ENCODE assay signal across 26 cellular contexts in genomic region chr17:75400326-75400939, GRCh38. TPM values are rescaled to one million over a fixed set of nuclear protein-coding genes. Genes with fewer than 3 reads are reported as not detected.
DNase-seq lines count a peak whose midpoint lies in the region; ATAC-seq and TF ChIP-seq lines count a peak whose summit lies in the region.
"Had no signal": no experiment of that assay in that cellular context is flagged by ENCODE, and none has a peak within 500 bp of the region (broad histone marks: within the 10 kb centered on the region; RNA-seq: fewer than 3 reads in every experiment).

No MANE protein-coding gene starts in this region.

- peak overlapping the region; percentile 60 for H3K27ac Mint-ChIP-seq in activated CD4-positive, alpha-beta T cell treated with anti-CD3 and anti-CD28 coated beads for 36 hours
- H3K27ac Mint-ChIP-seq in CD4-positive, CD25-positive, alpha-beta regulatory T cell, result peak overlapping the region in 1 of 3 donors; percentile 32
- peak overlapping the region; percentile 18 for H3K27ac Mint-ChIP-seq in activated T-helper 1 cell treated with anti-CD3 and anti-CD28 coated beads, Interleukin-12 subunit alpha, Interleukin-12 subunit beta, Interleukin-2, Interleukin-4 antibody, amounts not matched to agents 30 ng/mL and 10 ng/mL and 1 ng/mL, durations not matched to agents 14 hours and 24 hours and 36 hours
- H3K27ac Mint-ChIP-seq in naive B cell, result peak overlapping the region in 5 of 6 donors; percentile 38 to 76 (median 56)
- H3K27ac Mint-ChIP-seq: activated CD4-positive, alpha-beta memory T cell treated with anti-CD3 and anti-CD28 coated beads for 36 hours; activated T-helper 2 cell treated with anti-CD3 and anti-CD28 coated beads, Interferon-gamma antibody, Interleukin-2, Interleukin-4, amounts not matched to agents 10 μg/mL and 5 μg/mL and 100 μg/mL, durations not matched to agents 14 hours and 24 hours and 36 hours; stimulated activated naive CD8-positive, alpha-beta T cell treated with anti-CD3 and anti-CD28 coated beads, Interleukin-15, amount 100 ng/mL, for 72 hours; T-helper 1 cell treated with Interleukin-12 subunit alpha and Interleukin-12 subunit beta and Interleukin-4 antibody, amounts not matched to agents 30 μg/mL and 1 μg/mL, for 36 hours had no signal

- no peaks in the 10 kb centered on the region for H3K27me3 ChIP-seq in CD4-positive, CD25-positive, alpha-beta regulatory T cell (ENCODE audit: control insufficient read depth, insufficient read depth, low read length)
- H3K27me3 ChIP-seq in testis, result no peaks in the 10 kb centered on the region
- H3K27me3 ChIP-seq: MG63, pancreas, transverse colon had no signal

- H3K27ac ChIP-seq in CD4-positive, CD25-positive, alpha-beta regulatory T cell (ENCODE audit: insufficient read depth, low read length, poor library complexity, severe bottlenecking), result no peak overlapping the region
- H3K27ac ChIP-seq in testis, result no peak overlapping the region
- H3K27ac ChIP-seq: 22Rv1, pancreas, transverse colon, VCaP had no signal

- no peaks in the 10 kb centered on the region for H3K27me3 Mint-ChIP-seq in activated CD4-positive, alpha-beta T cell treated with anti-CD3 and anti-CD28 coated beads for 36 hours
- H3K27me3 Mint-ChIP-seq in CD4-positive, CD25-positive, alpha-beta regulatory T cell, result no peaks in the 10 kb centered on the region
- H3K27me3 Mint-ChIP-seq in activated T-helper 1 cell treated with anti-CD3 and anti-CD28 coated beads, Interleukin-12 subunit alpha, Interleukin-12 subunit beta, Interleukin-2, Interleukin-4 antibody, amounts not matched to agents 30 ng/mL and 10 ng/mL and 1 ng/mL, durations not matched to agents 14 hours and 24 hours and 36 hours (ENCODE audit: insufficient read depth), result no peaks in the 10 kb centered on the region
- no peaks in the 10 kb centered on the region for H3K27me3 Mint-ChIP-seq in naive B cell
- H3K27me3 Mint-ChIP-seq: activated CD4-positive, alpha-beta memory T cell treated with anti-CD3 and anti-CD28 coated beads for 36 hours; stimulated activated naive CD8-positive, alpha-beta T cell treated with anti-CD3 and anti-CD28 coated beads, Interleukin-15, amount 100 ng/mL, for 72 hours had no signal

- no peaks in the 10 kb centered on the region for H3K9me3 Mint-ChIP-seq in activated CD4-positive, alpha-beta T cell treated with anti-CD3 and anti-CD28 coated beads for 36 hours (ENCODE audit: low read depth)
- H3K9me3 Mint-ChIP-seq in CD4-positive, CD25-positive, alpha-beta regulatory T cell, result no peaks in the 10 kb centered on the region
- H3K9me3 Mint-ChIP-seq in activated T-helper 1 cell treated with anti-CD3 and anti-CD28 coated beads, Interleukin-12 subunit alpha, Interleukin-12 subunit beta, Interleukin-2, Interleukin-4 antibody, amounts not matched to agents 30 ng/mL and 10 ng/mL and 1 ng/mL, durations not matched to agents 14 hours and 24 hours and 36 hours, result no peaks in the 10 kb centered on the region
- no peaks in the 10 kb centered on the region for H3K9me3 Mint-ChIP-seq in naive B cell
- H3K9me3 Mint-ChIP-seq: activated CD4-positive, alpha-beta memory T cell treated with anti-CD3 and anti-CD28 coated beads for 36 hours; activated T-helper 2 cell treated with anti-CD3 and anti-CD28 coated beads, Interferon-gamma antibody, Interleukin-2, Interleukin-4, amounts not matched to agents 10 μg/mL and 5 μg/mL and 100 μg/mL, durations not matched to agents 14 hours and 24 hours and 36 hours; stimulated activated naive CD8-positive, alpha-beta T cell treated with anti-CD3 and anti-CD28 coated beads, Interleukin-15, amount 100 ng/mL, for 72 hours; T-helper 1 cell treated with Interleukin-12 subunit alpha and Interleukin-12 subunit beta and Interleukin-4 antibody, amounts not matched to agents 30 μg/mL and 1 μg/mL, for 36 hours had no signal

- CTCF ChIA-PET in activated CD4-positive, alpha-beta T cell treated with anti-CD3 and anti-CD28 coated beads for 36 hours (lab: Charles Lee), result interaction anchor here (0.5 to 2.3 kb wide), 4 partner anchors 12 to 111 kb away, joined by 3 to 7 read pairs (median 5); partner anchors contain the start of gene SLC25A19

- H3K9me3 ChIP-seq in CD4-positive, CD25-positive, alpha-beta regulatory T cell (ENCODE audit: control insufficient read depth in 2 of 2, low read length in 2 of 2), result no peaks in the 10 kb centered on the region
- H3K9me3 ChIP-seq in testis, result no peaks in the 10 kb centered on the region
- H3K9me3 ChIP-seq: MG63, pancreas, transverse colon had no signal

- TF ChIP-seq CTCF in testis (IDR thresholded peaks at IDR 0.05), result no peak

- peak overlapping the region; percentile 10 for H3K4me3 ChIP-seq in CD4-positive, CD25-positive, alpha-beta regulatory T cell (ENCODE audit: low read depth, low read length)
- H3K4me3 ChIP-seq in testis, result no peak overlapping the region
- H3K4me3 ChIP-seq: lung, MG63, pancreas, transverse colon had no signal

- TF ChIP-seq POLR2A in testis (IDR thresholded peaks at IDR 0.05), result no peak

- POLR2A ChIA-PET in activated CD4-positive, alpha-beta T cell treated with anti-CD3 and anti-CD28 coated beads for 36 hours (lab: Charles Lee), result interaction anchor here (0.5 to 1.1 kb wide), 5 partner anchors 60 to 172 kb away, joined by 3 to 5 read pairs (median 4); no protein-coding TSS in a partner anchor

- 93% methylated on average over 8 of the region's 8 CpGs for WGBS in testis, 2 donors

- no peak for ATAC-seq in activated CD4-positive, alpha-beta T cell treated with anti-CD3 and anti-CD28 coated beads for 36 hours
- ATAC-seq in CD4-positive, CD25-positive, alpha-beta regulatory T cell (ENCODE audit: low read depth in 2 of 2), result no peak
- no peak for ATAC-seq in naive B cell (ENCODE audit: low read depth in 2 of 2)
- ATAC-seq: pancreas; stimulated activated naive CD8-positive, alpha-beta T cell treated with anti-CD3 and anti-CD28 coated beads, Interleukin-15, amount 100 ng/mL, for 72 hours had no signal

- intact Hi-C loops in activated CD4-positive, alpha-beta T cell treated with anti-CD3 and anti-CD28 coated beads for 36 hours (cut with DNase I, micrococcal nuclease), result no loop called here
- intact Hi-C loops in activated T-helper 1 cell treated with anti-CD3 and anti-CD28 coated beads, Interleukin-12 subunit alpha, Interleukin-12 subunit beta, Interleukin-2, Interleukin-4 antibody, amounts not matched to agents 30 ng/mL and 10 ng/mL and 1 ng/mL, durations not matched to agents 14 hours and 24 hours and 36 hours (cut with micrococcal nuclease), result loop anchor here (10.0 kb wide), 2 partner anchors 216 to 416 kb away; partner anchors contain the start of genes CDR2L and SUMO2
- intact Hi-C loops in testis (cut with DNase I; ENCODE audit: low total_unique reads), result no loop called here

- H3K36me3 ChIP-seq in CD4-positive, CD25-positive, alpha-beta regulatory T cell (ENCODE audit: control insufficient read depth, insufficient read depth, low read length), result no peaks in the 10 kb centered on the region
- no peaks in the 10 kb centered on the region for H3K36me3 ChIP-seq in testis (ENCODE audit: low read depth, missing control alignments)
- H3K36me3 ChIP-seq: pancreas, transverse colon had no signal

- peaks cover 64% of the 10 kb centered on the region for H3K4me1 ChIP-seq in CD4-positive, CD25-positive, alpha-beta regulatory T cell (ENCODE audit: control insufficient read depth, insufficient read depth, low read length, poor library complexity, severe bottlenecking)
- peaks cover 4% of the 10 kb centered on the region for H3K4me1 ChIP-seq in testis

- no peak overlapping the region for H3K4me3 Mint-ChIP-seq in activated CD4-positive, alpha-beta T cell treated with anti-CD3 and anti-CD28 coated beads for 36 hours
- peak overlapping the region; percentile 36 to 74 (median 61) for H3K4me3 Mint-ChIP-seq in CD4-positive, CD25-positive, alpha-beta regulatory T cell
- H3K4me3 Mint-ChIP-seq in activated T-helper 1 cell treated with anti-CD3 and anti-CD28 coated beads, Interleukin-12 subunit alpha, Interleukin-12 subunit beta, Interleukin-2, Interleukin-4 antibody, amounts not matched to agents 30 ng/mL and 10 ng/mL and 1 ng/mL, durations not matched to agents 14 hours and 24 hours and 36 hours, result no peak overlapping the region
- H3K4me3 Mint-ChIP-seq in naive B cell, result peak overlapping the region in 6 of 8 donors; percentile 13 to 57 (median 40)
- H3K4me3 Mint-ChIP-seq: activated CD4-positive, alpha-beta memory T cell treated with anti-CD3 and anti-CD28 coated beads for 36 hours; T-helper 1 cell treated with Interleukin-12 subunit alpha and Interleukin-12 subunit beta and Interleukin-4 antibody, amounts not matched to agents 30 μg/mL and 1 μg/mL, for 36 hours had no signal

- peaks cover 56% of the 10 kb centered on the region for H3K4me1 Mint-ChIP-seq in activated CD4-positive, alpha-beta T cell treated with anti-CD3 and anti-CD28 coated beads for 36 hours
- peaks cover 16 to 78% (median 45%) of the 10 kb centered on the region in 4 donors for H3K4me1 Mint-ChIP-seq in CD4-positive, CD25-positive, alpha-beta regulatory T cell
- peaks cover 51% of the 10 kb centered on the region for H3K4me1 Mint-ChIP-seq in activated T-helper 1 cell treated with anti-CD3 and anti-CD28 coated beads, Interleukin-12 subunit alpha, Interleukin-12 subunit beta, Interleukin-2, Interleukin-4 antibody, amounts not matched to agents 30 ng/mL and 10 ng/mL and 1 ng/mL, durations not matched to agents 14 hours and 24 hours and 36 hours (ENCODE audit: low read depth)
- peaks cover 31 to 77% (median 73%) of the 10 kb centered on the region in 3 donors for H3K4me1 Mint-ChIP-seq in naive B cell

- H3K36me3 Mint-ChIP-seq in activated CD4-positive, alpha-beta T cell treated with anti-CD3 and anti-CD28 coated beads for 36 hours (ENCODE audit: low read depth), result peaks cover 16% of the 10 kb centered on the region
- H3K36me3 Mint-ChIP-seq in CD4-positive, CD25-positive, alpha-beta regulatory T cell, result no peaks in the 10 kb centered on the region
- peaks cover 12% of the 10 kb centered on the region for H3K36me3 Mint-ChIP-seq in activated T-helper 1 cell treated with anti-CD3 and anti-CD28 coated beads, Interleukin-12 subunit alpha, Interleukin-12 subunit beta, Interleukin-2, Interleukin-4 antibody, amounts not matched to agents 30 ng/mL and 10 ng/mL and 1 ng/mL, durations not matched to agents 14 hours and 24 hours and 36 hours (ENCODE audit: low read depth)
- no peaks in the 10 kb centered on the region for H3K36me3 Mint-ChIP-seq in naive B cell

- DNase-seq in activated CD4-positive, alpha-beta T cell treated with anti-CD3 and anti-CD28 coated beads for 36 hours, result no peak
- DNase-seq in activated CD4-positive, alpha-beta T cell treated with anti-CD3 and anti-CD28 coated beads for 48 hours, result no peak
- no peak for DNase-seq in CD4-positive, CD25-positive, alpha-beta regulatory T cell
- DNase-seq in activated T-helper 1 cell treated with anti-CD3 and anti-CD28 coated beads, Interleukin-12 subunit alpha, Interleukin-12 subunit beta, Interleukin-2, Interleukin-4 antibody, amounts not matched to agents 30 ng/mL and 10 ng/mL and 1 ng/mL, durations not matched to agents 14 hours and 24 hours and 36 hours (ENCODE audit: low spot score), result no peak
- DNase-seq in naive B cell (no peak), testis (no peak), KG1 (lab: John Stamatoyannopoulos, UW) (no peak), dedifferentiated amniotic fluid mesenchymal stem cell (ENCODE audit: extremely low spot score) (no peak)
- DNase-seq: activated CD4-positive, alpha-beta memory T cell treated with anti-CD3 and anti-CD28 coated beads for 36 hours; AML-193; amygdala; erythroblast; foreskin melanocyte; IMR-90; MG63; NCI-H1436; NCI-H524 treated with DMSO at 0.1 percent for 48 hours; stimulated activated CD4-positive, alpha-beta T cell treated with anti-CD3 and anti-CD28 coated beads, Interleukin-2, amount 100 ng/mL, for 24 hours; stimulated activated naive CD8-positive, alpha-beta T cell treated with anti-CD3 and anti-CD28 coated beads, Interleukin-15, amount 100 ng/mL, for 72 hours; transverse colon had no signal

RNA-seq across cellular contexts. Expression of gene GRB2, which starts 5.0 kb away (rescaled TPM):
- 100 to 1,000 TPM; 157 to 168 TPM for total RNA-seq in activated CD4-positive, alpha-beta T cell treated with anti-CD3 and anti-CD28 coated beads for 36 hours
- 142 TPM for total RNA-seq in CD4-positive, CD25-positive, alpha-beta regulatory T cell
- polyA plus RNA-seq in CD4-positive, CD25-positive, alpha-beta regulatory T cell, result 100 to 1,000 TPM; 131 to 152 (median 138) TPM
- total RNA-seq in activated T-helper 1 cell treated with anti-CD3 and anti-CD28 coated beads, Interleukin-12 subunit alpha, Interleukin-12 subunit beta, Interleukin-2, Interleukin-4 antibody, amounts not matched to agents 30 ng/mL and 10 ng/mL and 1 ng/mL, durations not matched to agents 14 hours and 24 hours and 36 hours, result 172 and 183 TPM in 2 replicates
- polyA plus RNA-seq in naive B cell (ENCODE audit: low read depth in 6 of 6) (100 to 1,000 TPM; 281 to 361 (median 305) TPM), testis (ENCODE audit: insufficient read depth, low read depth, low replicate concordance) (54.6 TPM)
- total RNA-seq in testis, result 10 to 100 TPM; 61.8 to 78.9 TPM

RNA-seq across cellular contexts. Expression of gene TMEM94, which starts 56.0 kb away (rescaled TPM):
- 10 to 100 TPM; 51.4 to 62.5 TPM for total RNA-seq in activated CD4-positive, alpha-beta T cell treated with anti-CD3 and anti-CD28 coated beads for 36 hours
- 94.7 TPM for total RNA-seq in CD4-positive, CD25-positive, alpha-beta regulatory T cell
- 1 to 10 TPM; 4.0 to 8.4 (median 6.2) TPM for polyA plus RNA-seq in CD4-positive, CD25-positive, alpha-beta regulatory T cell
- 67.0 and 70.4 TPM in 2 replicates for total RNA-seq in activated T-helper 1 cell treated with anti-CD3 and anti-CD28 coated beads, Interleukin-12 subunit alpha, Interleukin-12 subunit beta, Interleukin-2, Interleukin-4 antibody, amounts not matched to agents 30 ng/mL and 10 ng/mL and 1 ng/mL, durations not matched to agents 14 hours and 24 hours and 36 hours
- 10 to 100 TPM in 2 of 6 donors, 1 to 10 TPM in 4; 6.3 to 25.9 (median 9.0) TPM for polyA plus RNA-seq in naive B cell (ENCODE audit: low read depth in 6 of 6)
- 100 to 1,000 TPM; 151 to 171 TPM for total RNA-seq in testis
- 128 TPM for polyA plus RNA-seq in testis (ENCODE audit: insufficient read depth, low read depth, low replicate concordance)

Comparison
In these comparisons a context has a peak if more than half of its experiments do, and no peak if none do; other contexts are left out.
1. H3K4me3 Mint-ChIP-seq: peak in CD4-positive, CD25-positive, alpha-beta regulatory T cell (4 of 4) and naive B cell (6 of 8); none in activated CD4-positive, alpha-beta T cell treated with anti-CD3 and anti-CD28 coated beads for 36 hours (single experiment) and activated T-helper 1 cell treated with anti-CD3 and anti-CD28 coated beads, Interleukin-12 subunit alpha, Interleukin-12 subunit beta, Interleukin-2, Interleukin-4 antibody, amounts not matched to agents 30 ng/mL and 10 ng/mL and 1 ng/mL, durations not matched to agents 14 hours and 24 hours and 36 hours (single experiment).